Comparison of ENCODE assay signal across 19 cellular contexts in the genomic region with DNA sequence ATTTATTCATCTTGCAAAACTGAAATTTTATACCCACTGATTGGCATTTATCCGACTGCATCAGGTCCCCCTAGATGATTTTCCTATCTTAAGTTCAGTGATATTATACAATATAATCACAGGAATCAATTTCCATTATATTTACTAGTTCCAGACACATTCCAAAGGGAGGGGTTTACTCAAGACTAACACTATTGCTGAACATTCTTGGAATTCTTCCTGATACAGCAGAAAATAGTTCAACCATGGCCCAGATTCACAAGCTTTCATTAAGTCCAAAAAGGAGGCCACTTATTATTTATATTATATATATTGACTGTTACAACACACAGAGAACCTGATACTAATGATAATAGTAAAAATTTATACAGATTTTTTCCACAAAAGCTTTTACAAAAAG.
DNase-seq lines count a peak whose midpoint lies in the region; FAIRE-seq and TF ChIP-seq lines count a peak whose summit lies in the region.
"Had no signal": no experiment of that assay in that cellular context is flagged by ENCODE, and none has a peak within 500 bp of the region (broad histone marks: within the 10 kb centered on the region; RNA-seq: fewer than 3 reads in every experiment).

No MANE protein-coding gene starts in this region.

- no peaks in the 10 kb centered on the region for H3K27me3 ChIP-seq in ACC112 (ENCODE audit: insufficient read depth, low read length)
- H3K27me3 ChIP-seq in H1 (replicated peaks in 1 of 4; ENCODE audit: control insufficient read depth in 3 of 4, extremely low read depth in 1 of 4, insufficient read depth in 3 of 4, low read length in 3 of 4): no peaks in the 10 kb centered on the region
- no peaks in the 10 kb centered on the region for H3K27me3 ChIP-seq in Peyer's patch
- H3K27me3 ChIP-seq: body of pancreas had no signal

- H3K79me1 ChIP-seq in H1 (ENCODE audit: low read depth, low read length): no peaks in the 10 kb centered on the region

- TF ChIP-seq CTCF in H1 (IDR thresholded peaks at IDR 0.05; ENCODE audit: control extremely low read depth in 1 of 3, insufficient read depth in 1 of 3, low read depth in 1 of 3, low read length in 3 of 3) (no peak), Peyer's patch (IDR thresholded peaks at IDR 0.05) (no peak)

- no peaks in the 10 kb centered on the region for H3K79me2 ChIP-seq in ACC112 (ENCODE audit: control insufficient read depth, insufficient read depth, low read length, unreplicated experiment)
- H3K79me2 ChIP-seq in H1 (ENCODE audit: control insufficient read depth in 1 of 2, insufficient read depth in 2 of 2, low read length in 2 of 2): no peaks in the 10 kb centered on the region

- H3K4me1 ChIP-seq in ACC112 (ENCODE audit: control insufficient read depth, insufficient read depth, low read length, unreplicated experiment): peaks cover 26% of the 10 kb centered on the region
- no peaks in the 10 kb centered on the region for H3K4me1 ChIP-seq in H1 (replicated peaks in 1 of 4; ENCODE audit: control insufficient read depth in 3 of 4, insufficient read depth in 4 of 4, low read length in 3 of 4)
- peaks cover 0 to 4% (median 0%) of the 10 kb centered on the region in 4 donors for H3K4me1 ChIP-seq in Peyer's patch

- H3K4me2 ChIP-seq in H1 (ENCODE audit: insufficient read depth in 1 of 2, low read depth in 2 of 2, low read length in 2 of 2): no peak overlapping the region

- no peak overlapping the region for H3K4me3 ChIP-seq in ACC112 (ENCODE audit: low read depth, low read length)
- no peak overlapping the region for H3K4me3 ChIP-seq in H1 (ENCODE audit: extremely low read depth in 1 of 4, insufficient read depth in 2 of 4, low read depth in 3 of 4, low read length in 4 of 4)
- no peak overlapping the region for H3K4me3 ChIP-seq in Peyer's patch
- H3K4me3 ChIP-seq: body of pancreas had no signal

- H2BK120ac ChIP-seq in H1 (replicated peaks; ENCODE audit: low read depth, low read length): no peak overlapping the region

- no peak overlapping the region for H3K9ac ChIP-seq in H1 (replicated peaks in 1 of 4; ENCODE audit: extremely low read depth in 1 of 4, low read depth in 3 of 4, low read length in 3 of 4)

- no peaks in the 10 kb centered on the region for H3K9me3 ChIP-seq in H1 (ENCODE audit: insufficient read depth in 2 of 2, low read depth in 1 of 2, low read length in 1 of 2)
- no peaks in the 10 kb centered on the region for H3K9me3 ChIP-seq in Peyer's patch
- H3K9me3 ChIP-seq: body of pancreas had no signal

- H4K20me1 ChIP-seq in H1 (replicated peaks in 1 of 2; ENCODE audit: control insufficient read depth in 1 of 2, insufficient read depth in 2 of 2, low read length in 2 of 2): no peaks in the 10 kb centered on the region

- FAIRE-seq in H1 (lab: Jason Lieb, UNC): no peak
- FAIRE-seq: A204.1 had no signal

- DNase-seq in H1 (ENCODE audit: low read depth in 1 of 2, low spot score in 2 of 2) (no peak), left kidney (ENCODE audit: low read depth, low spot score) (peak; percentile 60), Peyer's patch (no peak), G401 (ENCODE audit: low spot score) (no peak), medulla oblongata (ENCODE audit: extremely low spot score) (no peak), islet precursor cell (no peak)
- DNase-seq: activated gamma-delta T cell; body of pancreas; CD8-positive, alpha-beta memory T cell; dermis blood vessel endothelial cell; H9; hippocampal formation; left ventricle myocardium superior; naive B cell; NCI-H1694 treated with DMSO at 0.1 percent for 48 hours; NCI-H446 treated with DMSO at 0.1 percent for 48 hours had no signal

- H3K4ac ChIP-seq in H1 (replicated peaks; ENCODE audit: insufficient read length, low read depth, low read length): no peak overlapping the region

- in situ Hi-C loops in G401 (cut with HindIII; ENCODE audit: low sequenced_read_pairs): no loop called here

- H3K36me3 ChIP-seq in ACC112 (ENCODE audit: insufficient read depth, low read length) (no peaks in the 10 kb centered on the region), H1 (ENCODE audit: control insufficient read depth in 2 of 4, insufficient read depth in 4 of 4, low read length in 3 of 4) (no peaks in the 10 kb centered on the region), Peyer's patch (no peaks in the 10 kb centered on the region)

- H2BK5ac ChIP-seq in H1 (ENCODE audit: low read depth, low read length): no peak overlapping the region

- H2BK20ac ChIP-seq in H1 (ENCODE audit: low read length): no peak overlapping the region

- TF ChIP-seq RAD21 in Ishikawa (IDR thresholded peaks at IDR 0.05; ENCODE audit: low read depth) (no peak), H1 (IDR thresholded peaks at IDR 0.05 in 1 of 2, conservative IDR thresholded peaks at IDR 0.05 in 1 of 2; ENCODE audit: low read depth in 2 of 2, low read length in 2 of 2) (no peak)

- H3K23ac ChIP-seq in H1 (ENCODE audit: insufficient read length): no peak overlapping the region

- 88% methylated on average over 1 of the region's 1 CpG; no CpG with 5 or more reads in 1 of the 2 experiments for WGBS in H1 (ENCODE audit: extremely low coverage in 1 of 2, insufficient coverage in 1 of 2, insufficient read length in 1 of 2, insufficient replicate concordance in 2 of 2, low coverage in 1 of 2, low lambda C conversion rate in 2 of 2, missing lambda C conversion rate in 1 of 2), 2 experiments

- H3K23me2 ChIP-seq in H1 (ENCODE audit: low read depth, low read length): no peaks in the 10 kb centered on the region

- no peak for TF ChIP-seq EP300 in Ishikawa (IDR thresholded peaks at IDR 0.05; ENCODE audit: borderline replicate concordance)
- TF ChIP-seq EP300 in H1 (IDR thresholded peaks at IDR 0.05; ENCODE audit: borderline replicate concordance in 1 of 2, low read depth in 2 of 2, low read length in 2 of 2): no peak

- TF ChIP-seq POLR2A in H1 (IDR thresholded peaks at IDR 0.05; ENCODE audit: control extremely low read depth in 1 of 2, low read depth in 2 of 2, low read length in 2 of 2) (no peak), Peyer's patch (IDR thresholded peaks at IDR 0.05) (no peak)

- H3K27ac ChIP-seq in ACC112 (ENCODE audit: low read depth, low read length) (peak overlapping the region; percentile 30), H1 (ENCODE audit: low read depth, low read length) (no peak overlapping the region), Peyer's patch (no peak overlapping the region)
- H3K27ac ChIP-seq: body of pancreas had no signal

- no peak overlapping the region for H2AK5ac ChIP-seq in H1 (ENCODE audit: low read depth, low read length)

- H2BK15ac ChIP-seq in H1 (ENCODE audit: low read length): no peak overlapping the region

- H3K14ac ChIP-seq in H1 (ENCODE audit: insufficient read length): no peak overlapping the region

- H3K18ac ChIP-seq in H1 (ENCODE audit: extremely low read depth, low read length): no peak overlapping the region

- H2BK12ac ChIP-seq in H1 (ENCODE audit: low read depth, low read length): no peak overlapping the region

- no peak overlapping the region for H4K91ac ChIP-seq in H1 (replicated peaks; ENCODE audit: insufficient read length, low read length)

- CTCF ChIA-PET in H1 (lab: Charles Lee; ENCODE audit: partially characterized antibody): interaction anchor here (1.4 to 1.5 kb wide), 2 partner anchors 13 to 14 kb away, joined by 4 to 6 read pairs; no protein-coding TSS in a partner anchor

- no peak overlapping the region for H4K5ac ChIP-seq in H1 (ENCODE audit: insufficient read length, low read depth, low read length)

- H4K8ac ChIP-seq in H1 (ENCODE audit: extremely low read depth, insufficient read depth, low read length): no peak overlapping the region

- POLR2A ChIA-PET in H1 (lab: Charles Lee; ENCODE audit: partially characterized antibody): no interaction called here

- H3K56ac ChIP-seq in H1 (replicated peaks; ENCODE audit: insufficient read length, low read depth, low read length): no peak overlapping the region

- peak overlapping the region; percentile 74 for H2AFZ ChIP-seq in ACC112 (ENCODE audit: low read length, unreplicated experiment)
- H2AFZ ChIP-seq in H1 (ENCODE audit: low read length): no peak overlapping the region

TF ChIP-seq in Ishikawa, 13 proteins besides CTCF, POLR2A, EP300 and RAD21:
- TF ChIP-seq TEAD4 (IDR thresholded peaks at IDR 0.05) (peak; percentile 95), TCF12 (IDR thresholded peaks at IDR 0.05; ENCODE audit: low read depth) (no peak)

TF ChIP-seq in H1, 55 proteins besides CTCF, POLR2A, EP300 and RAD21:
- TF ChIP-seq CTBP2 (IDR thresholded peaks at IDR 0.05; ENCODE audit: borderline replicate concordance, insufficient read depth, insufficient read length, low read length) (no peak), KDM5A (IDR thresholded peaks at IDR 0.05; ENCODE audit: low read length) (no peak), GABPA (IDR thresholded peaks at IDR 0.05; ENCODE audit: borderline replicate concordance, insufficient read depth, low read length) (no peak), CBX8 (IDR thresholded peaks at IDR 0.05; ENCODE audit: borderline replicate concordance, low read depth, low read length) (no peak), POU5F1 (IDR thresholded peaks at IDR 0.05; ENCODE audit: low read depth, low read length) (no peak), TEAD4 (IDR thresholded peaks at IDR 0.05; ENCODE audit: low read depth, low read length) (peak; percentile 94), MAFK (IDR thresholded peaks at IDR 0.05; ENCODE audit: low read depth, low read length) (0 out of 2 replicates have a peak, but pooled peaks have one; percentile 10)
